20 cellular contexts compared by ENCODE assay signal in genomic region chr12:103530352-103530751, GRCh38.
DNase-seq lines count a peak whose midpoint lies in the region; ATAC-seq lines count a peak whose summit lies in the region.
"Had no signal": no experiment of that assay in that cellular context is flagged by ENCODE, and none has a peak within 500 bp of the region (broad histone marks: within the 10 kb centered on the region; RNA-seq: fewer than 3 reads in every experiment).

No MANE protein-coding gene starts in this region.

- no peak overlapping the region for H3K4me3 Mint-ChIP-seq in stimulated activated naive CD8-positive, alpha-beta T cell treated with anti-CD3 and anti-CD28 coated beads, Interleukin-15, amount 100 ng/mL, for 72 hours
- H3K4me3 Mint-ChIP-seq: activated CD4-positive, alpha-beta T cell treated with anti-CD3 and anti-CD28 coated beads, Interleukin-2, amount 10 ng/mL, durations not matched to agents 7 days and 5 days; activated naive CD4-positive, alpha-beta T cell treated with anti-CD3 and anti-CD28 coated beads, Interleukin-2, amount 50 U/mL, for 24 hours had no signal

- H3K4me1 Mint-ChIP-seq in stimulated activated naive CD8-positive, alpha-beta T cell treated with anti-CD3 and anti-CD28 coated beads, Interleukin-15, amount 100 ng/mL, for 72 hours, result no peaks in the 10 kb centered on the region
- H3K4me1 Mint-ChIP-seq: activated CD4-positive, alpha-beta T cell treated with anti-CD3 and anti-CD28 coated beads, Interleukin-2, amount 10 ng/mL, durations not matched to agents 7 days and 5 days; activated naive CD4-positive, alpha-beta T cell treated with anti-CD3 and anti-CD28 coated beads, Interleukin-2, amount 50 U/mL, for 24 hours had no signal

- H3K27ac Mint-ChIP-seq in stimulated activated naive CD8-positive, alpha-beta T cell treated with anti-CD3 and anti-CD28 coated beads, Interleukin-15, amount 100 ng/mL, for 72 hours, result no peak overlapping the region
- H3K27ac Mint-ChIP-seq: activated CD4-positive, alpha-beta T cell treated with anti-CD3 and anti-CD28 coated beads, Interleukin-2, amount 10 ng/mL, durations not matched to agents 7 days and 5 days; activated naive CD4-positive, alpha-beta T cell treated with anti-CD3 and anti-CD28 coated beads, Interleukin-2, amount 50 U/mL, for 24 hours had no signal

- peak; percentile 6 for DNase-seq in stimulated activated CD4-positive, alpha-beta T cell treated with anti-CD3 and anti-CD28 coated beads, Interleukin-1b, Interleukin-23, amount 100 ng/mL, for 48 hours
- DNase-seq in stimulated activated CD4-positive, alpha-beta T cell treated with anti-CD3 and anti-CD28 coated beads, Interleukin-12 subunit alpha, Interleukin-12 subunit beta, amount 100 ng/mL, for 4 hours, result no peak
- DNase-seq in NCI-H1694 treated with DMSO at 0.1 percent for 48 hours (lab: John Stamatoyannopoulos, UW) (peak; percentile 56), iPS-NIHi11 (ENCODE audit: low spot score) (peak; percentile 12)
- DNase-seq in stimulated activated naive CD8-positive, alpha-beta T cell treated with anti-CD3 and anti-CD28 coated beads, Interleukin-15, amount 100 ng/mL, for 72 hours, result peak in 1 of 2 donors; percentile 14
- no peak for DNase-seq in activated T-cell treated with anti-CD3 and anti-CD28 coated beads, Interleukin-2, amount 50 U/mL, for 48 hours
- DNase-seq: activated CD4-positive, alpha-beta T cell treated with anti-CD3 and anti-CD28 coated beads, Interleukin-2, amount 10 ng/mL, durations not matched to agents 7 days and 5 days; activated T-cell treated with anti-CD3 and anti-CD28 coated beads for 4 hours; Caco-2; head of caudate nucleus; NCI-H1417; NCI-H345; NK-92 treated with Interleukin-12 subunit alpha and Interleukin-12 subunit beta, amount 100 ng/mL, for 24 hours; T1000; upper lobe of right lung had no signal

- H3K9me3 Mint-ChIP-seq in stimulated activated naive CD8-positive, alpha-beta T cell treated with anti-CD3 and anti-CD28 coated beads, Interleukin-15, amount 100 ng/mL, for 72 hours, result no peaks in the 10 kb centered on the region
- H3K9me3 Mint-ChIP-seq: activated CD4-positive, alpha-beta T cell treated with anti-CD3 and anti-CD28 coated beads, Interleukin-2, amount 10 ng/mL, durations not matched to agents 7 days and 5 days; activated naive CD4-positive, alpha-beta T cell treated with anti-CD3 and anti-CD28 coated beads, Interleukin-2, amount 50 U/mL, for 24 hours had no signal

- peaks cover 13% of the 10 kb centered on the region for H3K27me3 Mint-ChIP-seq in stimulated activated naive CD8-positive, alpha-beta T cell treated with anti-CD3 and anti-CD28 coated beads, Interleukin-15, amount 100 ng/mL, for 72 hours

- peak; percentile 49 for ATAC-seq in stimulated activated naive CD8-positive, alpha-beta T cell treated with anti-CD3 and anti-CD28 coated beads, Interleukin-15, amount 100 ng/mL, for 72 hours
- ATAC-seq in GM18520 (IDR thresholded peaks at IDR 0.05; ENCODE audit: unreplicated experiment), result no peak
- no peak for ATAC-seq in GM21423 (IDR thresholded peaks at IDR 0.05; ENCODE audit: unreplicated experiment)
- ATAC-seq: sciatic nerve, SK-N-SH treated with all-trans-retinoic acid at 6 μM for 48 hours, upper lobe of right lung had no signal

Comparison
In these comparisons a context has a peak if more than half of its experiments do, and no peak if none do; other contexts are left out.
1. DNase-seq: peak in stimulated activated CD4-positive, alpha-beta T cell treated with anti-CD3 and anti-CD28 coated beads, Interleukin-1b, Interleukin-23, amount 100 ng/mL, for 48 hours (single experiment), NCI-H1694 treated with DMSO at 0.1 percent for 48 hours (single experiment) and iPS-NIHi11 (single experiment); none in stimulated activated CD4-positive, alpha-beta T cell treated with anti-CD3 and anti-CD28 coated beads, Interleukin-12 subunit alpha, Interleukin-12 subunit beta, amount 100 ng/mL, for 4 hours (single experiment) and activated T-cell treated with anti-CD3 and anti-CD28 coated beads, Interleukin-2, amount 50 U/mL, for 48 hours (0 of 2).